21 cellular contexts compared by ENCODE assay signal in the genomic region with DNA sequence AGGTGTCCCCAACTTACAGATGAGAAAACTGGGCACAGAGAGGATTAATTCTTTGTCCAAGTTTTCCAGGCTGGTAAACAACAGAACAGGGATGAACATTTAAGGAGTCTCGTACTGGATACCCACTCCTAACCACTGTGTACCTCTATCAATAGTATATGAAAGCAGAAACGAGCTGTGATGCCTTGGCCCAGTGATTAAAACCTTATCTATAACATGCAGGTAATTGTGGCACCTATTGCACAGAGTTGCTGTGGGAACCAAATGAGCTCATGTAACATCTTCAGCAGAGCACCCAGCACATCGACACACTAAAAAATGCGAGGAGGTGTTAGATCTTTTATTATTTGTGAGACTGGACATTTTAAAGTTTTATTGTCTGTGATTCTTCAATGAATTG. TPM values are rescaled to one million over a fixed set of nuclear protein-coding genes. Genes with fewer than 3 reads are reported as not detected.
DNase-seq lines count a peak whose midpoint lies in the region; ATAC-seq and TF ChIP-seq lines count a peak whose summit lies in the region.
"Had no signal": no experiment of that assay in that cellular context is flagged by ENCODE, and none has a peak within 500 bp of the region (broad histone marks: within the 10 kb centered on the region; RNA-seq: fewer than 3 reads in every experiment).

No MANE protein-coding gene starts in this region.

- peaks cover 60% of the 10 kb centered on the region for H3K4me1 Mint-ChIP-seq in activated T-cell treated with anti-CD3 and anti-CD28 coated beads, Interleukin-2, amount 50 U/mL, for 4 hours (ENCODE audit: low read depth)
- H3K4me1 Mint-ChIP-seq in T-cell (peaks cover 15 to 87% (median 44%) of the 10 kb centered on the region in 3 donors), Caco-2 (ENCODE audit: low read depth, unreplicated experiment) (no peaks in the 10 kb centered on the region)

- intact Hi-C loops in stomach (cut with DNase I; ENCODE audit: low total_unique reads), result no loop called here
- intact Hi-C loops in Caco-2 (cut with micrococcal nuclease; ENCODE audit: unreplicated experiment), result no loop called here
- intact Hi-C loops in head of caudate nucleus (cut with DNase I), result loop anchor here (10.0 kb wide), 1 partner anchor 82 kb away; no protein-coding TSS in a partner anchor

- peaks cover 19% of the 10 kb centered on the region for H3K27me3 Mint-ChIP-seq in activated T-cell treated with anti-CD3 and anti-CD28 coated beads, Interleukin-2, amount 50 U/mL, for 4 hours (ENCODE audit: low read depth)
- H3K27me3 Mint-ChIP-seq in T-cell (peaks cover 13 to 16% of the 10 kb centered on the region in 2 donors), Caco-2 (ENCODE audit: insufficient read depth, unreplicated experiment) (peaks cover 24% of the 10 kb centered on the region)

- TF ChIP-seq EP300 in stomach (IDR thresholded peaks at IDR 0.05), result no peak

- POLR2A ChIA-PET in T-cell (lab: Charles Lee) (no interaction called here), Caco-2 (lab: Charles Lee) (no interaction called here)

- DNase-seq in activated T-cell treated with anti-CD3 and anti-CD28 coated beads, Interleukin-2, amount 50 U/mL, for 4 hours, result no peak
- DNase-seq in activated T-cell treated with anti-CD3 and anti-CD28 coated beads, Interleukin-2, amount 50 U/mL, for 1 hour, result no peak
- DNase-seq in T-cell (no peak), erythroblast (lab: John Stamatoyannopoulos, UW) (peak; percentile 33 to 43), stomach (no peak), Caco-2 (no peak), head of caudate nucleus (no peak), NCI-H774 (lab: John Stamatoyannopoulos, UW) (no peak)
- DNase-seq: ACHN; GF-D8; HFFc6; NCI-H2081; NCI-H526 treated with DMSO at 0.1 percent for 48 hours; stimulated activated CD4-positive, alpha-beta T cell treated with anti-CD3 and anti-CD28 coated beads, Interleukin-4, amount 100 ng/mL, for 4 hours had no signal

- H3K4me1 ChIP-seq in stomach (peaks cover 0 to 42% (median 13%) of the 10 kb centered on the region in 4 donors), Caco-2 (no peaks in the 10 kb centered on the region; the same call in 1 of the 2 replicates)

- CTCF ChIA-PET in T-cell (lab: Charles Lee) (no interaction called here), Caco-2 (lab: Charles Lee) (no interaction called here)

- no peak for TF ChIP-seq POLR2A in erythroblast (IDR thresholded peaks at IDR 0.05; ENCODE audit: low read length)
- no peak for TF ChIP-seq POLR2A in stomach (IDR thresholded peaks at IDR 0.05)

- H3K4me3 ChIP-seq in stomach (peak overlapping the region in 3 of 4 donors; percentile 6 to 37 (median 28)), Caco-2 (ENCODE audit: low read depth, low read length) (no peak overlapping the region)

- H3K27ac Mint-ChIP-seq in T-cell (peak overlapping the region; percentile 30 to 96), Caco-2 (ENCODE audit: unreplicated experiment) (no peak overlapping the region)
- H3K27ac Mint-ChIP-seq: HFFc6 had no signal

- no peaks in the 10 kb centered on the region for H3K9me3 Mint-ChIP-seq in activated T-cell treated with anti-CD3 and anti-CD28 coated beads, Interleukin-2, amount 50 U/mL, for 4 hours
- H3K9me3 Mint-ChIP-seq in T-cell (no peaks in the 10 kb centered on the region), Caco-2 (ENCODE audit: unreplicated experiment) (no peaks in the 10 kb centered on the region)
- H3K9me3 Mint-ChIP-seq: HFFc6 had no signal

- TF ChIP-seq CTCF in stomach (IDR thresholded peaks at IDR 0.05) (no peak), Caco-2 (IDR thresholded peaks at IDR 0.05; ENCODE audit: insufficient read depth in 1 of 2, low read depth in 1 of 2, low read length in 1 of 2, severe bottlenecking in 1 of 2, unreplicated experiment in 1 of 2) (no peak)

- peak overlapping the region in 3 of 5 donors; percentile 11 to 74 (median 69) for H3K27ac ChIP-seq in stomach
- H3K27ac ChIP-seq: VCaP had no signal

- no peak for ATAC-seq in activated T-cell treated with anti-CD3 and anti-CD28 coated beads, Interleukin-2, amount 50 U/mL, for 4 hours
- ATAC-seq in T-cell (replicated peaks in 1 of 4), result no peak
- ATAC-seq: HepG2, Panc1, SK-N-SH treated with all-trans-retinoic acid at 6 μM for 48 hours had no signal

- WGBS in stomach, 5 donors, result 71 to 76% (median 74%) methylated on average over 4 of the region's 4 CpGs

- H3K27me3 ChIP-seq in stomach (peaks cover 0 to 6% (median 0%) of the 10 kb centered on the region in 3 donors), Caco-2 (replicated peaks; ENCODE audit: control insufficient read depth, insufficient read depth, low read length) (peaks cover 2% of the 10 kb centered on the region; the same call in 1 of the 2 replicates)

- no TSS peak for BruUV-seq in Caco-2 (replicated peaks; lab: Mats Ljungman, UMichigan)

- peak overlapping the region; percentile 84 for H3K4me3 Mint-ChIP-seq in activated T-cell treated with anti-CD3 and anti-CD28 coated beads, Interleukin-2, amount 50 U/mL, for 4 hours
- H3K4me3 Mint-ChIP-seq in T-cell (peak overlapping the region in 2 of 3 donors; percentile 59 to 77), Caco-2 (ENCODE audit: unreplicated experiment) (no peak overlapping the region)
- H3K4me3 Mint-ChIP-seq: HFFc6 had no signal

- H3K9me3 ChIP-seq in stomach, result no peaks in the 10 kb centered on the region
- H3K9me3 ChIP-seq in Caco-2, result no peaks in the 10 kb centered on the region

- H3K36me3 Mint-ChIP-seq in activated T-cell treated with anti-CD3 and anti-CD28 coated beads, Interleukin-2, amount 50 U/mL, for 4 hours (ENCODE audit: insufficient read depth), result peaks cover 3% of the 10 kb centered on the region
- H3K36me3 Mint-ChIP-seq in T-cell (no peaks in the 10 kb centered on the region), Caco-2 (ENCODE audit: insufficient read depth, unreplicated experiment) (no peaks in the 10 kb centered on the region)

- H3K36me3 ChIP-seq in stomach (no peaks in the 10 kb centered on the region), Caco-2 (ENCODE audit: control insufficient read depth, insufficient read depth, low read length) (no peaks in the 10 kb centered on the region)

RNA-seq across cellular contexts. Expression of gene TMEM273, which starts 1.6 kb away (rescaled TPM):
- total RNA-seq in activated T-cell treated with anti-CD3 and anti-CD28 coated beads, Interleukin-2, amount 50 U/mL, for 4 hours, result 10 to 100 TPM; 35.3 to 96.4 (median 45.6) TPM
- 10 to 100 TPM in 4 of 5 donors, 1 to 10 TPM in 1; 8.4 to 22.9 (median 15.6) TPM for total RNA-seq in T-cell
- total RNA-seq in stomach, result 10 to 100 TPM in 1 of 5 donors, 1 to 10 TPM in 3, under 1 TPM in 1; 0.89 to 72.9 (median 2.9) TPM
- 1 to 10 TPM; 6.3 to 9.3 (median 6.5) TPM for polyA plus RNA-seq in stomach
- total RNA-seq in Caco-2 (2022), result not detected in 2 replicates
- total RNA-seq: chondrocyte, HepG2, HFFc6, osteoblast had no signal
- polyA plus RNA-seq: HepG2 had no signal

RNA-seq across cellular contexts. Expression of gene FAM170B, which starts 52.8 kb away (rescaled TPM):
- not detected for total RNA-seq in activated T-cell treated with anti-CD3 and anti-CD28 coated beads, Interleukin-2, amount 50 U/mL, for 4 hours
- total RNA-seq in T-cell, result under 1 TPM in 1 of 5 donors, not detected in 4; 0.16 TPM
- not detected for total RNA-seq in stomach
- polyA plus RNA-seq in stomach, result not detected
- total RNA-seq in Caco-2 (2022), result not detected in 2 replicates
- total RNA-seq: chondrocyte, HepG2, HFFc6, osteoblast, ureter had no signal
- polyA plus RNA-seq: HepG2 had no signal

Comparison
In these comparisons a context has a peak if more than half of its experiments do, and no peak if none do; other contexts are left out.
1. DNase-seq: peak in erythroblast (2 of 2); none in activated T-cell treated with anti-CD3 and anti-CD28 coated beads, Interleukin-2, amount 50 U/mL, for 4 hours (single experiment), activated T-cell treated with anti-CD3 and anti-CD28 coated beads, Interleukin-2, amount 50 U/mL, for 1 hour (single experiment), T-cell (0 of 34), stomach (single experiment), Caco-2 (0 of 2), head of caudate nucleus (0 of 42) and NCI-H774 (single experiment).